2 cellular contexts compared by ENCODE assay signal in the genomic region with DNA sequence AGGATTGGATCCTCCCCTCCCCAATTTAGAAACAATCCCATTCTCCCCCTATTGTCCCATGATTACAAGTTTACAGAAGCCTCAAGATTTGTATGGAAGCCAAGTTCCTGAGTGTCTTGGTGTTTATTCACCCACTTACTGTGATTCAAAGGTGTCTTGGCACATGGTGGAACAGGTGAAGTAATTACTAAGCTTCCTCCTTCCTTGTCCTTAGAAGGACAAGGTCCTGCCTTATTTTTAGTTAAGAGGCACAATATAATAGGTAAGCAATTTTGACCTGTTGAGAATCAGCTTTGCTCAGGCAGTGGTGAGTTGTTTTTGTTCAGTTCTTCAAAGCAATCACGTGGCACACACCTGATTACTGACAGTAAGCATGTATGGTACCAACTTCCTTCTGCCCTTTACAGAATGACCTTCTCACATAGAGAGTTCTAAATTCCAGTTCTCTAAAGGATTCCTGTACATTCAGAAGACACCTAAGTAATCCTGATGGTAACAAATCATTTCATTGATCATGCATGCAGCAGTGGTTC.
TF ChIP-seq lines count a peak whose summit lies in the region.

No MANE protein-coding gene starts in this region.

TF ChIP-seq in GM23338, 12 proteins besides CTCF, POLR2A, EP300 and RAD21 (continues in another document):
- TF ChIP-seq JUNB (IDR thresholded peaks at IDR 0.05; ENCODE audit: unreplicated experiment) (no peak), STAT1 (IDR thresholded peaks at IDR 0.05; ENCODE audit: unreplicated experiment) (no peak), NANOG (IDR thresholded peaks at IDR 0.05; ENCODE audit: borderline replicate concordance) (no peak), ZNF114 (CRISPR knock-in tag; IDR thresholded peaks at IDR 0.05) (no peak), POLR2AphosphoS5 (IDR thresholded peaks at IDR 0.05; ENCODE audit: low read depth) (no peak), ZNF331 (CRISPR knock-in tag; IDR thresholded peaks at IDR 0.05; ENCODE audit: low read depth) (no peak), CREB1 (CRISPR knock-in tag; IDR thresholded peaks at IDR 0.05; ENCODE audit: low read depth) (no peak)
- TF ChIP-seq, protein P1, sequence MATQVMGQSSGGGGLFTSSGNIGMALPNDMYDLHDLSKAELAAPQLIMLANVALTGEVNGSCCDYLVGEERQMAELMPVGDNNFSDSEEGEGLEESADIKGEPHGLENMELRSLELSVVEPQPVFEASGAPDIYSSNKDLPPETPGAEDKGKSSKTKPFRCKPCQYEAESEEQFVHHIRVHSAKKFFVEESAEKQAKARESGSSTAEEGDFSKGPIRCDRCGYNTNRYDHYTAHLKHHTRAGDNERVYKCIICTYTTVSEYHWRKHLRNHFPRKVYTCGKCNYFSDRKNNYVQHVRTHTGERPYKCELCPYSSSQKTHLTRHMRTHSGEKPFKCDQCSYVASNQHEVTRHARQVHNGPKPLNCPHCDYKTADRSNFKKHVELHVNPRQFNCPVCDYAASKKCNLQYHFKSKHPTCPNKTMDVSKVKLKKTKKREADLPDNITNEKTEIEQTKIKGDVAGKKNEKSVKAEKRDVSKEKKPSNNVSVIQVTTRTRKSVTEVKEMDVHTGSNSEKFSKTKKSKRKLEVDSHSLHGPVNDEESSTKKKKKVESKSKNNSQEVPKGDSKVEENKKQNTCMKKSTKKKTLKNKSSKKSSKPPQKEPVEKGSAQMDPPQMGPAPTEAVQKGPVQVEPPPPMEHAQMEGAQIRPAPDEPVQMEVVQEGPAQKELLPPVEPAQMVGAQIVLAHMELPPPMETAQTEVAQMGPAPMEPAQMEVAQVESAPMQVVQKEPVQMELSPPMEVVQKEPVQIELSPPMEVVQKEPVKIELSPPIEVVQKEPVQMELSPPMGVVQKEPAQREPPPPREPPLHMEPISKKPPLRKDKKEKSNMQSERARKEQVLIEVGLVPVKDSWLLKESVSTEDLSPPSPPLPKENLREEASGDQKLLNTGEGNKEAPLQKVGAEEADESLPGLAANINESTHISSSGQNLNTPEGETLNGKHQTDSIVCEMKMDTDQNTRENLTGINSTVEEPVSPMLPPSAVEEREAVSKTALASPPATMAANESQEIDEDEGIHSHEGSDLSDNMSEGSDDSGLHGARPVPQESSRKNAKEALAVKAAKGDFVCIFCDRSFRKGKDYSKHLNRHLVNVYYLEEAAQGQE (IDR thresholded peaks at IDR 0.05; ENCODE audit: unreplicated experiment), result no peak
- TF ChIP-seq, protein P2, sequence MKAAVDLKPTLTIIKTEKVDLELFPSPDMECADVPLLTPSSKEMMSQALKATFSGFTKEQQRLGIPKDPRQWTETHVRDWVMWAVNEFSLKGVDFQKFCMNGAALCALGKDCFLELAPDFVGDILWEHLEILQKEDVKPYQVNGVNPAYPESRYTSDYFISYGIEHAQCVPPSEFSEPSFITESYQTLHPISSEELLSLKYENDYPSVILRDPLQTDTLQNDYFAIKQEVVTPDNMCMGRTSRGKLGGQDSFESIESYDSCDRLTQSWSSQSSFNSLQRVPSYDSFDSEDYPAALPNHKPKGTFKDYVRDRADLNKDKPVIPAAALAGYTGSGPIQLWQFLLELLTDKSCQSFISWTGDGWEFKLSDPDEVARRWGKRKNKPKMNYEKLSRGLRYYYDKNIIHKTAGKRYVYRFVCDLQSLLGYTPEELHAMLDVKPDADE (IDR thresholded peaks at IDR 0.05), result no peak

TF ChIP-seq in SK-N-SH, 30 proteins besides CTCF, POLR2A, EP300 and RAD21:
- TF ChIP-seq TEAD4 (IDR thresholded peaks at IDR 0.05; ENCODE audit: borderline replicate concordance, insufficient read depth) (no peak), FOXJ3 (CRISPR knock-in tag; IDR thresholded peaks at IDR 0.05) (no peak), NRF1 (IDR thresholded peaks at IDR 0.05; ENCODE audit: low read depth, low read length) (no peak), YY1 (IDR thresholded peaks at IDR 0.05; ENCODE audit: low read depth) (no peak), CHD2 (IDR thresholded peaks at IDR 0.05; ENCODE audit: low read length, partially characterized antibody) (no peak), ELF1 (IDR thresholded peaks at IDR 0.05) (no peak), RCOR1 (IDR thresholded peaks at IDR 0.05; ENCODE audit: low read length) (no peak), MXI1 (IDR thresholded peaks at IDR 0.05; ENCODE audit: low read depth, low read length) (no peak), MEF2A (IDR thresholded peaks at IDR 0.05; ENCODE audit: borderline replicate concordance, low read depth) (no peak), GABPA (IDR thresholded peaks at IDR 0.05; ENCODE audit: low read depth) (no peak), USF2 (IDR thresholded peaks at IDR 0.05; ENCODE audit: borderline replicate concordance, low read depth, low read length) (no peak), NFIC (IDR thresholded peaks at IDR 0.05; ENCODE audit: borderline replicate concordance) (no peak)
- TF ChIP-seq, protein P3, sequence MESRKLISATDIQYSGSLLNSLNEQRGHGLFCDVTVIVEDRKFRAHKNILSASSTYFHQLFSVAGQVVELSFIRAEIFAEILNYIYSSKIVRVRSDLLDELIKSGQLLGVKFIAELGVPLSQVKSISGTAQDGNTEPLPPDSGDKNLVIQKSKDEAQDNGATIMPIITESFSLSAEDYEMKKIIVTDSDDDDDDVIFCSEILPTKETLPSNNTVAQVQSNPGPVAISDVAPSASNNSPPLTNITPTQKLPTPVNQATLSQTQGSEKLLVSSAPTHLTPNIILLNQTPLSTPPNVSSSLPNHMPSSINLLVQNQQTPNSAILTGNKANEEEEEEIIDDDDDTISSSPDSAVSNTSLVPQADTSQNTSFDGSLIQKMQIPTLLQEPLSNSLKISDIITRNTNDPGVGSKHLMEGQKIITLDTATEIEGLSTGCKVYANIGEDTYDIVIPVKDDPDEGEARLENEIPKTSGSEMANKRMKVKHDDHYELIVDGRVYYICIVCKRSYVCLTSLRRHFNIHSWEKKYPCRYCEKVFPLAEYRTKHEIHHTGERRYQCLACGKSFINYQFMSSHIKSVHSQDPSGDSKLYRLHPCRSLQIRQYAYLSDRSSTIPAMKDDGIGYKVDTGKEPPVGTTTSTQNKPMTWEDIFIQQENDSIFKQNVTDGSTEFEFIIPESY (IDR thresholded peaks at IDR 0.05; ENCODE audit: borderline replicate concordance, low read depth), result no peak
TF ChIP-seq in SK-N-SH: peak in this region for 0.
